ENCODE assay signal across 8 cellular contexts in the genomic region with DNA sequence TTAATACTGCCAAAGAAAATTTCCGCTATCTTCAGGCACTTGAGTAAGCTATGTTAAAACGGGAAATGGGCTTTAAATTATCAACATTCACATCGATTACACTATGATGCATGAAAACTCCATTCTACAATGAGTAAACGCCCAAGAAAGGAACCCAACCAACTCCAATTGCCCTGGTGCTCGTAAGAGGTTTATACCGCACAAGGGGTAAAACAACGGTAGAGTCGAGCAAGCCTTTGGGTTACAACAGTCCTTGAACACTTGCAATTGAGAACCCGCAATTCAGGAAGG. TPM values are rescaled to one million over a fixed set of nuclear protein-coding genes. Genes with fewer than 3 reads are reported as not detected.
DNase-seq lines count a peak whose midpoint lies in the region; ATAC-seq lines count a peak whose summit lies in the region.

No MANE protein-coding gene starts in this region.

- H3K9me3 Mint-ChIP-seq in activated naive CD8-positive, alpha-beta T cell treated with anti-CD3 and anti-CD28 coated beads, Interleukin-2, amount 50 U/mL, for 24 hours, result no peaks in the 10 kb centered on the region
- H3K9me3 Mint-ChIP-seq in stimulated activated naive B cell treated with anti-CD40 and anti-IgM and Interleukin-4, amounts not matched to agents 10 μg/mL and 1 μg/mL and 100 μg/mL, for 72 hours, result no peaks in the 10 kb centered on the region

- H3K4me1 Mint-ChIP-seq in activated naive CD8-positive, alpha-beta T cell treated with anti-CD3 and anti-CD28 coated beads, Interleukin-2, amount 50 U/mL, for 24 hours, result peaks cover 40% of the 10 kb centered on the region
- peaks cover 6 to 10% of the 10 kb centered on the region in 2 donors for H3K4me1 Mint-ChIP-seq in stimulated activated naive B cell treated with anti-CD40 and anti-IgM and Interleukin-4, amounts not matched to agents 10 μg/mL and 1 μg/mL and 100 μg/mL, for 72 hours

- H3K36me3 Mint-ChIP-seq in activated naive CD8-positive, alpha-beta T cell treated with anti-CD3 and anti-CD28 coated beads, Interleukin-2, amount 50 U/mL, for 24 hours (ENCODE audit: low read depth), result no peaks in the 10 kb centered on the region
- no peaks in the 10 kb centered on the region for H3K36me3 Mint-ChIP-seq in stimulated activated naive B cell treated with anti-CD40 and anti-IgM and Interleukin-4, amounts not matched to agents 10 μg/mL and 1 μg/mL and 100 μg/mL, for 72 hours

- H3K27ac Mint-ChIP-seq in activated naive CD8-positive, alpha-beta T cell treated with anti-CD3 and anti-CD28 coated beads, Interleukin-2, amount 50 U/mL, for 24 hours, result peak overlapping the region; percentile 94
- peak overlapping the region; percentile 93 for H3K27ac Mint-ChIP-seq in stimulated activated naive B cell treated with anti-CD40 and anti-IgM and Interleukin-4, amounts not matched to agents 10 μg/mL and 1 μg/mL and 100 μg/mL, for 72 hours

- peak overlapping the region; percentile 94 for H3K4me3 Mint-ChIP-seq in activated naive CD8-positive, alpha-beta T cell treated with anti-CD3 and anti-CD28 coated beads, Interleukin-2, amount 50 U/mL, for 24 hours
- peak overlapping the region; percentile 90 for H3K4me3 Mint-ChIP-seq in stimulated activated naive B cell treated with anti-CD40 and anti-IgM and Interleukin-4, amounts not matched to agents 10 μg/mL and 1 μg/mL and 100 μg/mL, for 72 hours

- ATAC-seq in activated naive CD8-positive, alpha-beta T cell treated with anti-CD3 and anti-CD28 coated beads, Interleukin-2, amount 50 U/mL, for 24 hours, result no peak
- peak in 1 of 2 donors; percentile 0 for ATAC-seq in stimulated activated naive B cell treated with anti-CD40 and anti-IgM and Interleukin-4, amounts not matched to agents 10 μg/mL and 1 μg/mL and 100 μg/mL, for 72 hours (replicated peaks)
- ATAC-seq in GM21528 (IDR thresholded peaks at IDR 0.05; ENCODE audit: low FRiP score, unreplicated experiment), result no peak

- no peaks in the 10 kb centered on the region for H3K27me3 Mint-ChIP-seq in activated naive CD8-positive, alpha-beta T cell treated with anti-CD3 and anti-CD28 coated beads, Interleukin-2, amount 50 U/mL, for 24 hours
- H3K27me3 Mint-ChIP-seq in stimulated activated naive B cell treated with anti-CD40 and anti-IgM and Interleukin-4, amounts not matched to agents 10 μg/mL and 1 μg/mL and 100 μg/mL, for 72 hours, result no peaks in the 10 kb centered on the region

- H3K4me3 ChIP-seq in Jurkat, Clone E6-1 (ENCODE audit: low read length), result peak overlapping the region; percentile 80
- H3K4me3 ChIP-seq in iPS-18c (ENCODE audit: insufficient read depth, low read depth, low read length), result peak overlapping the region; percentile 94

- H3K9me3 ChIP-seq in iPS-18c (ENCODE audit: control insufficient read depth, insufficient read depth, low read length), result no peaks in the 10 kb centered on the region

- DNase-seq in ELR (ENCODE audit: low read depth) (peak; percentile 45), NCI-H2227 (lab: John Stamatoyannopoulos, UW; ENCODE audit: unreplicated experiment) (no peak)
- peak; percentile 75 for DNase-seq in Jurkat, Clone E6-1 (ENCODE audit: low read depth, low spot score)
- DNase-seq in activated naive CD8-positive, alpha-beta T cell treated with anti-CD3 and anti-CD28 coated beads, Interleukin-2, amount 50 U/mL, for 24 hours, result no peak
- DNase-seq in stimulated activated naive B cell treated with anti-CD40 and anti-IgM and Interleukin-4, amounts not matched to agents 10 μg/mL and 1 μg/mL and 100 μg/mL, for 72 hours, result no peak
- DNase-seq in effector CD4-positive, alpha-beta T cell, result no peak

RNA-seq across cellular contexts. Expression of gene AGTPBP1, which starts 1.0 kb away (rescaled TPM):
- 15.0 TPM for polyA plus RNA-seq in Jurkat, Clone E6-1 (2012; ENCODE audit: insufficient read depth, insufficient read length)

Comparison
In these comparisons a context has a peak if more than half of its experiments do, and no peak if none do; other contexts are left out.
1. DNase-seq: peak in ELR (single experiment) and Jurkat, Clone E6-1 (single experiment); none in activated naive CD8-positive, alpha-beta T cell treated with anti-CD3 and anti-CD28 coated beads, Interleukin-2, amount 50 U/mL, for 24 hours (single experiment), stimulated activated naive B cell treated with anti-CD40 and anti-IgM and Interleukin-4, amounts not matched to agents 10 μg/mL and 1 μg/mL and 100 μg/mL, for 72 hours (single experiment), NCI-H2227 (single experiment) and effector CD4-positive, alpha-beta T cell (single experiment).